ENCODE assay signal across 19 cellular contexts in genomic region chr6:2554651-2555050, GRCh38.
"Had no signal": no experiment of that assay in that cellular context is flagged by ENCODE, and none has a peak within 500 bp of the region (broad histone marks: within the 10 kb centered on the region; RNA-seq: fewer than 3 reads in every experiment).

No MANE protein-coding gene starts in this region.

- H3K27ac Mint-ChIP-seq: natural killer cell treated with Interleukin-12 subunit alpha and Interleukin-12 subunit beta and Interleukin-15 and Interleukin-18, amount 100 ng/mL, for 72 hours; progenitor cell of endocrine pancreas had no signal

- H3K4me2 ChIP-seq: smooth muscle cell had no signal

- ATAC-seq: gastrocnemius medialis; heart right ventricle; lower lobe of right lung; natural killer cell treated with Interleukin-12 subunit alpha and Interleukin-12 subunit beta and Interleukin-15 and Interleukin-18, amount 100 ng/mL, for 72 hours; pancreas; right cardiac atrium had no signal

- H3K4me1 ChIP-seq: colonic mucosa, gastrocnemius medialis, heart right ventricle, left ventricle myocardium inferior, lower lobe of right lung, pancreas, thyroid gland had no signal

- H3K9me3 ChIP-seq: colonic mucosa, gastrocnemius medialis, heart right ventricle, left ventricle myocardium inferior, lower lobe of right lung, pancreas, thyroid gland had no signal

- H3K27me3 Mint-ChIP-seq: progenitor cell of endocrine pancreas had no signal

- H3K4me3 Mint-ChIP-seq: natural killer cell treated with Interleukin-12 subunit alpha and Interleukin-12 subunit beta and Interleukin-15 and Interleukin-18, amount 100 ng/mL, for 72 hours had no signal

- DNase-seq: colonic mucosa; dermis blood vessel endothelial cell; erythroblast; gastrocnemius medialis; heart right ventricle; hypothalamus; left ventricle myocardium inferior; lower lobe of right lung; mesenchymal stem cell; midbrain; occipital lobe; pancreas; right cardiac atrium; stimulated activated CD4-positive, alpha-beta T cell treated with anti-CD3 and anti-CD28 coated beads, Interleukin-2, amount 100 ng/mL, for 48 hours; stimulated activated naive CD4-positive, alpha-beta T cell treated with Interleukin-2 at 50 U/mL for 16 hours; thyroid gland had no signal

- H3K36me3 ChIP-seq: colonic mucosa, gastrocnemius medialis, heart right ventricle, left ventricle myocardium inferior, lower lobe of right lung, pancreas, thyroid gland had no signal

- H3K4me3 ChIP-seq: colonic mucosa, gastrocnemius medialis, heart right ventricle, left ventricle myocardium inferior, lower lobe of right lung, pancreas, smooth muscle cell, thyroid gland had no signal

- H3K27ac ChIP-seq: colonic mucosa, gastrocnemius medialis, heart right ventricle, left ventricle myocardium inferior, lower lobe of right lung, pancreas, thyroid gland had no signal

- H3K36me3 Mint-ChIP-seq: natural killer cell treated with Interleukin-12 subunit alpha and Interleukin-12 subunit beta and Interleukin-15 and Interleukin-18, amount 100 ng/mL, for 72 hours had no signal

- H3K9me3 Mint-ChIP-seq: natural killer cell treated with Interleukin-12 subunit alpha and Interleukin-12 subunit beta and Interleukin-15 and Interleukin-18, amount 100 ng/mL, for 72 hours had no signal

- H3K27me3 ChIP-seq: colonic mucosa, gastrocnemius medialis, pancreas, thyroid gland had no signal
